Comparison of ENCODE assay signal across 21 cellular contexts in genomic region chr7:158010956-158011698, GRCh38.
A peak's percentile ranks its signal among the peaks of the same experiment; 100 is the strongest.
DNase-seq lines count a peak whose midpoint lies in the region; ATAC-seq and TF ChIP-seq lines count a peak whose summit lies in the region.
"Had no signal": no experiment of that assay in that cellular context is flagged by ENCODE, and none has a peak within 500 bp of the region (broad histone marks: within the 10 kb centered on the region; RNA-seq: fewer than 3 reads in every experiment).

No MANE protein-coding gene starts in this region.

- BruUV-seq in PC-3 (replicated peaks; lab: Mats Ljungman, UMichigan): no TSS peak

- H3K56ac ChIP-seq in H9 (ENCODE audit: insufficient read length, low read depth, low read length): no peak overlapping the region

- no peak overlapping the region for H3T11ph ChIP-seq in H9 (ENCODE audit: low read length)

- H3K4me2 ChIP-seq in H9 (ENCODE audit: insufficient read depth, insufficient read length, low read length) (no peak overlapping the region), PC-3 (ENCODE audit: low read length) (peak overlapping the region; percentile 55), hepatocyte (no peak overlapping the region), GM23248 (ENCODE audit: unreplicated experiment) (no peak overlapping the region)

- no peaks in the 10 kb centered on the region for H3K27me3 ChIP-seq in CD4-positive, CD25-positive, alpha-beta regulatory T cell (ENCODE audit: control insufficient read depth, insufficient read depth, low read length)
- H3K27me3 ChIP-seq in H9 (ENCODE audit: insufficient read depth, low read length) (no peaks in the 10 kb centered on the region), PC-3 (ENCODE audit: low read length) (peaks cover 11% of the 10 kb centered on the region), hepatocyte (peaks cover 15% of the 10 kb centered on the region), GM23248 (replicated peaks; ENCODE audit: insufficient read depth) (no peaks in the 10 kb centered on the region)

- H3F3A ChIP-seq in PC-3 (ENCODE audit: low read length, unreplicated experiment) (no peaks in the 10 kb centered on the region), GM23248 (ENCODE audit: insufficient read depth) (no peaks in the 10 kb centered on the region)

- DNase-seq in CD4-positive, CD25-positive, alpha-beta regulatory T cell: no peak
- DNase-seq in H9 (no peak), PC-3 (no peak), hepatocyte (ENCODE audit: low spot score) (no peak), 8988T (no peak), GM23248 (no peak)
- no peak for DNase-seq in stimulated activated naive CD8-positive, alpha-beta T cell treated with anti-CD3 and anti-CD28 coated beads, Interleukin-15, Interleukin-2, amounts not matched to agents 100 U/mL and 50 U/mL, for 24 hours
- DNase-seq: activated CD4-positive, alpha-beta T cell treated with anti-CD3 and anti-CD28 coated beads for 1 hour; anterior cingulate cortex; DMS153; hippocampal formation; Karpas-422; naive thymus-derived CD4-positive, alpha-beta T cell; NCI-H1436; NCI-H226; SJCRH30; small intestine; stimulated activated CD4-positive, alpha-beta T cell treated with anti-CD3 and anti-CD28 coated beads, Interleukin-4, amount 100 ng/mL, for 24 hours; T-helper 9 cell had no signal

- H2BK20ac ChIP-seq in H9 (ENCODE audit: low read depth, low read length, poor library complexity, severe bottlenecking): no peak overlapping the region

- H3K27ac ChIP-seq in CD4-positive, CD25-positive, alpha-beta regulatory T cell (ENCODE audit: insufficient read depth, low read length, poor library complexity, severe bottlenecking): no peak overlapping the region
- peak overlapping the region; percentile 15 for H3K27ac ChIP-seq in H9 (ENCODE audit: insufficient read length, low read depth, low read length)
- no peak overlapping the region for H3K27ac ChIP-seq in PC-3 (ENCODE audit: low read length)
- no peak overlapping the region for H3K27ac ChIP-seq in hepatocyte
- H3K27ac ChIP-seq in GM23248: no peak overlapping the region
- H3K27ac ChIP-seq: SJCRH30 had no signal

- H3K9me2 ChIP-seq in PC-3 (replicated peaks; ENCODE audit: low read length) (no peaks in the 10 kb centered on the region), hepatocyte (replicated peaks; ENCODE audit: insufficient read depth) (no peaks in the 10 kb centered on the region), GM23248 (ENCODE audit: insufficient read depth) (no peaks in the 10 kb centered on the region)

- H2AK5ac ChIP-seq in H9 (ENCODE audit: insufficient read length, low read length): no peak overlapping the region

- no peaks in the 10 kb centered on the region for H4K20me1 ChIP-seq in H9 (ENCODE audit: control insufficient read depth, insufficient read depth, insufficient read length)
- no peaks in the 10 kb centered on the region for H4K20me1 ChIP-seq in PC-3 (ENCODE audit: low read length)
- no peaks in the 10 kb centered on the region for H4K20me1 ChIP-seq in hepatocyte (ENCODE audit: insufficient read depth, poor library complexity, severe bottlenecking)
- H4K20me1 ChIP-seq in GM23248 (ENCODE audit: insufficient read depth): no peaks in the 10 kb centered on the region

- peaks cover 0 to 18% (median 3%) of the 10 kb centered on the region in 4 donors for H3K4me1 Mint-ChIP-seq in CD4-positive, CD25-positive, alpha-beta regulatory T cell
- H3K4me1 Mint-ChIP-seq in H9: peaks cover 47 to 48% of the 10 kb centered on the region in 2 experiments

- H3K4me3 Mint-ChIP-seq in CD4-positive, CD25-positive, alpha-beta regulatory T cell: peak overlapping the region in 2 of 4 donors; percentile 17 to 56
- no peak overlapping the region for H3K4me3 Mint-ChIP-seq in H9
- H3K4me3 Mint-ChIP-seq: memory B cell had no signal

- no peak overlapping the region for H3K14ac ChIP-seq in H9 (ENCODE audit: insufficient read depth, low read length)

- no peak overlapping the region for H3K18ac ChIP-seq in H9 (ENCODE audit: insufficient read length, low read depth, low read length)

- CTCF ChIA-PET in PC-3 (lab: Charles Lee): no interaction called here

- WGBS in H9 (ENCODE audit: extremely low coverage, insufficient read length, low lambda C conversion rate): no CpG with 5 or more reads among the region's 11 CpGs
- WGBS in hepatocyte (ENCODE audit: low lambda C conversion rate, missing lambda C conversion rate): 39% methylated on average over 11 of the region's 11 CpGs
- WGBS in GM23248 (ENCODE audit: low coverage in 1 of 2, low lambda C conversion rate in 2 of 2, missing lambda C conversion rate in 2 of 2), 2 experiments: 4 to 7% methylated on average over 11 of the region's 11 CpGs

- peaks cover 2% of the 10 kb centered on the region for H3K27me3 Mint-ChIP-seq in CD4-positive, CD25-positive, alpha-beta regulatory T cell
- peaks cover 14% of the 10 kb centered on the region for H3K27me3 Mint-ChIP-seq in H9 (ENCODE audit: low read depth)

- H3K23ac ChIP-seq in H9 (ENCODE audit: insufficient read length, low read depth, low read length): no peak overlapping the region

- no peak overlapping the region for H3K9ac ChIP-seq in H9 (ENCODE audit: extremely low read depth, insufficient read length, low read length)
- H3K9ac ChIP-seq in PC-3 (ENCODE audit: low read length): no peak overlapping the region
- no peak overlapping the region for H3K9ac ChIP-seq in GM23248

- H3K27ac Mint-ChIP-seq in CD4-positive, CD25-positive, alpha-beta regulatory T cell: peak overlapping the region in 1 of 3 donors; percentile 60
- peak overlapping the region in 2 of 3 experiments; percentile 30 to 75; a peak in 2 of 7 replicates for H3K27ac Mint-ChIP-seq in H9
- H3K27ac Mint-ChIP-seq: memory B cell, progenitor cell of endocrine pancreas had no signal

- no peak for ATAC-seq in CD4-positive, CD25-positive, alpha-beta regulatory T cell (ENCODE audit: low read depth in 2 of 2)
- ATAC-seq in PC-3: no peak
- no peak for ATAC-seq in stimulated activated naive CD8-positive, alpha-beta T cell treated with anti-CD3 and anti-CD28 coated beads, Interleukin-15, Interleukin-2, amounts not matched to agents 100 U/mL and 50 U/mL, for 24 hours
- ATAC-seq: naive thymus-derived CD4-positive, alpha-beta T cell had no signal

- POLR2A ChIA-PET in PC-3 (lab: Charles Lee; ENCODE audit: unreplicated experiment): no interaction called here

- H3K4me3 ChIP-seq in CD4-positive, CD25-positive, alpha-beta regulatory T cell (ENCODE audit: low read depth, low read length): peak overlapping the region; percentile 54
- H3K4me3 ChIP-seq in PC-3 (ENCODE audit: low read length): no peak overlapping the region
- no peak overlapping the region for H3K4me3 ChIP-seq in hepatocyte
- no peak overlapping the region for H3K4me3 ChIP-seq in GM23248
- H3K4me3 ChIP-seq: SJCRH30 had no signal

- no peak overlapping the region for H2BK5ac ChIP-seq in H9 (ENCODE audit: insufficient read length, low read length)

- no peak overlapping the region for H2AFZ ChIP-seq in H9 (ENCODE audit: low read length)
- no peak overlapping the region for H2AFZ ChIP-seq in PC-3 (ENCODE audit: low read length)
- H2AFZ ChIP-seq in hepatocyte: no peak overlapping the region
- H2AFZ ChIP-seq in GM23248: no peak overlapping the region

- no peak overlapping the region for H2BK120ac ChIP-seq in H9 (ENCODE audit: low read depth, low read length, poor library complexity, severe bottlenecking)

- H3K23me2 ChIP-seq in H9 (ENCODE audit: insufficient read length, low read depth, low read length, poor library complexity, severe bottlenecking): peaks cover 6% of the 10 kb centered on the region

- no peaks in the 10 kb centered on the region for H3K36me3 Mint-ChIP-seq in CD4-positive, CD25-positive, alpha-beta regulatory T cell
- H3K36me3 Mint-ChIP-seq in H9 (ENCODE audit: insufficient read depth in 1 of 3, low read depth in 3 of 3): no peaks in the 10 kb centered on the region
- H3K36me3 Mint-ChIP-seq: memory B cell; naive thymus-derived CD4-positive, alpha-beta T cell had no signal

- H3K4me1 ChIP-seq in CD4-positive, CD25-positive, alpha-beta regulatory T cell (ENCODE audit: control insufficient read depth, insufficient read depth, low read length, poor library complexity, severe bottlenecking): no peaks in the 10 kb centered on the region
- H3K4me1 ChIP-seq in H9 (ENCODE audit: insufficient read depth, low read length) (peaks cover 14% of the 10 kb centered on the region; the same call in 1 of the 2 replicates), PC-3 (ENCODE audit: insufficient read depth, low read length) (no peaks in the 10 kb centered on the region), hepatocyte (ENCODE audit: insufficient read depth) (peaks cover 2% of the 10 kb centered on the region), GM23248 (ENCODE audit: insufficient read depth) (no peaks in the 10 kb centered on the region)
- H3K4me1 ChIP-seq: SJCRH30 had no signal

- H3K9me3 ChIP-seq in CD4-positive, CD25-positive, alpha-beta regulatory T cell (ENCODE audit: control insufficient read depth in 2 of 2, low read length in 2 of 2): no peaks in the 10 kb centered on the region
- no peaks in the 10 kb centered on the region for H3K9me3 ChIP-seq in H9 (ENCODE audit: control insufficient read depth, low read depth, low read length)
- no peaks in the 10 kb centered on the region for H3K9me3 ChIP-seq in PC-3 (ENCODE audit: low read length)
- H3K9me3 ChIP-seq in hepatocyte (ENCODE audit: low read depth): no peaks in the 10 kb centered on the region
- H3K9me3 ChIP-seq in GM23248 (ENCODE audit: low read depth): no peaks in the 10 kb centered on the region
- H3K9me3 ChIP-seq: SJCRH30 had no signal

- no peaks in the 10 kb centered on the region for H3K79me1 ChIP-seq in H9 (ENCODE audit: insufficient read depth, low read depth, low read length, poor library complexity, severe bottlenecking)

- no peak overlapping the region for H4K8ac ChIP-seq in H9 (replicated peaks; ENCODE audit: insufficient read length, low read depth, low read length)

- peak; percentile 48 for TF ChIP-seq CTCF in H9 (conservative IDR thresholded peaks at IDR 0.05)
- TF ChIP-seq CTCF in PC-3 (conservative IDR thresholded peaks at IDR 0.05; ENCODE audit: low read depth, low read length): peak; percentile 27; the same call in 1 of the 2 replicates
- TF ChIP-seq CTCF in hepatocyte (IDR thresholded peaks at IDR 0.05; ENCODE audit: poor library complexity): peak; percentile 32

- no peaks in the 10 kb centered on the region for H3K9me3 Mint-ChIP-seq in CD4-positive, CD25-positive, alpha-beta regulatory T cell
- no peaks in the 10 kb centered on the region; a peak in 2 of 5 replicates for H3K9me3 Mint-ChIP-seq in H9
- H3K9me3 Mint-ChIP-seq: naive thymus-derived CD4-positive, alpha-beta T cell had no signal

- H4K5ac ChIP-seq in H9 (ENCODE audit: insufficient read length, low read depth, low read length): no peak overlapping the region

- no peak overlapping the region for H2BK15ac ChIP-seq in H9 (ENCODE audit: low read depth, low read length)

- in situ Hi-C loops in GM23248 (cut with MboI): no loop called here

- H3K79me2 ChIP-seq in H9 (ENCODE audit: insufficient read depth, low read length) (no peaks in the 10 kb centered on the region), PC-3 (ENCODE audit: low read length) (no peaks in the 10 kb centered on the region), hepatocyte (no peaks in the 10 kb centered on the region), GM23248 (ENCODE audit: insufficient read depth) (no peaks in the 10 kb centered on the region)

- H3K36me3 ChIP-seq in CD4-positive, CD25-positive, alpha-beta regulatory T cell (ENCODE audit: control insufficient read depth, insufficient read depth, low read length): no peaks in the 10 kb centered on the region
- no peaks in the 10 kb centered on the region for H3K36me3 ChIP-seq in PC-3 (ENCODE audit: low read depth, low read length)
- H3K36me3 ChIP-seq in hepatocyte (replicated peaks; ENCODE audit: insufficient read depth, low read depth): no peaks in the 10 kb centered on the region
- H3K36me3 ChIP-seq in GM23248 (ENCODE audit: low read depth): no peaks in the 10 kb centered on the region
- H3K36me3 ChIP-seq: SJCRH30 had no signal

- no peak overlapping the region for H3K4ac ChIP-seq in H9 (ENCODE audit: low read depth, low read length)

- no peak overlapping the region for H2BK12ac ChIP-seq in H9 (ENCODE audit: insufficient read length, low read depth, low read length)

- intact Hi-C loops in PC-3 (cut with micrococcal nuclease): no loop called here

- no peak overlapping the region for H4K91ac ChIP-seq in H9 (ENCODE audit: insufficient read length, low read depth, low read length)
